Comparison of ENCODE assay signal across 10 cellular contexts in genomic region chr14:88044782-88045446, GRCh38. TPM values are rescaled to one million over a fixed set of nuclear protein-coding genes. Genes with fewer than 3 reads are reported as not detected.
A peak's percentile ranks its signal among the peaks of the same experiment; 100 is the strongest.
DNase-seq lines count a peak whose midpoint lies in the region; ATAC-seq and TF ChIP-seq lines count a peak whose summit lies in the region.
"Had no signal": no experiment of that assay in that cellular context is flagged by ENCODE, and none has a peak within 500 bp of the region (broad histone marks: within the 10 kb centered on the region; RNA-seq: fewer than 3 reads in every experiment).

No MANE protein-coding gene starts in this region.

- CTCF ChIA-PET in MCF 10A (lab: Yijun Ruan, JAX) = interaction anchor here (1.3 to 1.6 kb wide), 2 partner anchors 10 to 31 kb away, joined by 3 read pairs; no protein-coding TSS in a partner anchor

- TF ChIP-seq CTCF in body of pancreas (IDR thresholded peaks at IDR 0.05) (no peak), MCF 10A (IDR thresholded peaks at IDR 0.05; ENCODE audit: unreplicated experiment) (no peak)

- ATAC-seq in Right ventricle myocardium superior (ENCODE audit: poor library complexity) (peak; percentile 74), HG03175 (IDR thresholded peaks at IDR 0.05; ENCODE audit: unreplicated experiment) (peak; percentile 86), body of pancreas (peak; percentile 36)

- peaks cover 16% of the 10 kb centered on the region for H3K4me1 ChIP-seq in body of pancreas
- H3K4me1 ChIP-seq: BLaER1, suprapubic skin had no signal

- H3K4me3 Mint-ChIP-seq in MCF 10A (ENCODE audit: unreplicated experiment) = no peak overlapping the region

- H3K9me3 Mint-ChIP-seq in MCF 10A (ENCODE audit: unreplicated experiment) = no peaks in the 10 kb centered on the region

- intact Hi-C loops in Right ventricle myocardium superior (cut with DNase I) = no loop called here
- intact Hi-C loops in cardiac septum (cut with DNase I) = no loop called here
- intact Hi-C loops in body of pancreas (cut with DNase I) = no loop called here
- intact Hi-C loops in MCF 10A (cut with micrococcal nuclease) = no loop called here

- H3K36me3 Mint-ChIP-seq in MCF 10A (ENCODE audit: insufficient read depth, unreplicated experiment) = no peaks in the 10 kb centered on the region

- WGBS in body of pancreas, 2 donors = 62 to 80% methylated on average over 4 of the region's 4 CpGs

- H3K4me3 ChIP-seq in body of pancreas = no peak overlapping the region
- H3K4me3 ChIP-seq: BLaER1, suprapubic skin had no signal

- POLR2A ChIA-PET in MCF 10A (lab: Yijun Ruan, JAX) = no interaction called here

- BruUV-seq in MCF 10A (replicated peaks; lab: Mats Ljungman, UMichigan) = no TSS peak

- H3K4me1 Mint-ChIP-seq in MCF 10A (ENCODE audit: insufficient read depth, unreplicated experiment) = no peaks in the 10 kb centered on the region

- no peak overlapping the region for H3K27ac Mint-ChIP-seq in MCF 10A (ENCODE audit: low read depth, unreplicated experiment)

- H3K27ac ChIP-seq in body of pancreas (peak overlapping the region in 1 of 4 donors; percentile 64), caudate nucleus (ENCODE audit: low read depth, low read length) (no peak overlapping the region)
- H3K27ac ChIP-seq: BLaER1, suprapubic skin had no signal

- no peaks in the 10 kb centered on the region for H3K9me3 ChIP-seq in body of pancreas
- H3K9me3 ChIP-seq: BLaER1, suprapubic skin had no signal

- H3K36me3 ChIP-seq in body of pancreas (replicated peaks in 1 of 2; ENCODE audit: insufficient read depth in 1 of 2, low read depth in 2 of 2) = no peaks in the 10 kb centered on the region
- H3K36me3 ChIP-seq: BLaER1, suprapubic skin had no signal

- H3K27me3 ChIP-seq in body of pancreas = no peaks in the 10 kb centered on the region
- H3K27me3 ChIP-seq: BLaER1, suprapubic skin had no signal

- no peak for DNase-seq in Right ventricle myocardium superior
- no peak for DNase-seq in cardiac septum (ENCODE audit: low spot score)
- DNase-seq in body of pancreas = no peak
- DNase-seq in caudate nucleus (lab: John Stamatoyannopoulos, UW) = no peak
- no peak for DNase-seq in Kasumi-1 (lab: John Stamatoyannopoulos, UW)
- no peak for DNase-seq in NAMALWA (ENCODE audit: low spot score)
- no peak for DNase-seq in MCF 10A (ENCODE audit: unreplicated experiment)

- no peak for TF ChIP-seq POLR2A in body of pancreas (IDR thresholded peaks at IDR 0.05)

- peaks cover 9% of the 10 kb centered on the region for H3K27me3 Mint-ChIP-seq in MCF 10A (ENCODE audit: insufficient read depth, unreplicated experiment)

RNA-seq across cellular contexts. Expression of gene GPR65, which starts 40.0 kb away (rescaled TPM):
- 0.38 TPM for total RNA-seq in Right ventricle myocardium superior
- total RNA-seq in cardiac septum = 0.57 TPM
- total RNA-seq in body of pancreas = 1 to 10 TPM in 1 of 2 donors, not detected in 1; 1.3 TPM
- total RNA-seq in MCF 10A (2022) = not detected in 2 replicates

RNA-seq across cellular contexts. Expression of gene GALC, which starts 51.9 kb away (rescaled TPM):
- 12.0 TPM for total RNA-seq in Right ventricle myocardium superior
- total RNA-seq in cardiac septum = 13.9 TPM
- total RNA-seq in body of pancreas = 10 to 100 TPM; 19.7 to 42.5 TPM
- 1.0 and 3.7 TPM in 2 replicates for total RNA-seq in MCF 10A (2022)

Comparison
In these comparisons a context has a peak if more than half of its experiments do, and no peak if none do; other contexts are left out.
1. ATAC-seq: peak in every context shown above with its lines; median percentile 86 in HG03175; 74 in Right ventricle myocardium superior; 36 in body of pancreas.